20 cellular contexts compared by ENCODE assay signal in the genomic region with DNA sequence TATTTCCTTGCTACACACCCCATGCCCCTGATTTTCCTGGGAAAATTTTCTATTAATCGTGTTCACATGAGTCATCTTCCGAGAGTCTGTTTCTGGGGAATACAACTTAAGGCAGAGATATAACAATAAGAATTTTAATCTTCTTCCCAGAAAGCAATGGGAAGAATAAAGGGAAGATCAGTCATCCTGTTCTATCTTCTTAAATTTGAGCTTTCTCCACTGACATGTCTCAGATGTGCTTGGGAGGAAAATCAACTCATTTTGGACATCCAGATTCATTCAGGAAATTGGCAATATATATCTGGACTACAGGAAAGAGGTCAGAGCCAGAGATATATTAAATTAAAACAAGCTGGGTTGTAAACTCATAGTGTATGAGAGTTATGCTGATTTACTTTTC.
"Had no signal": no experiment of that assay in that cellular context is flagged by ENCODE, and none has a peak within 500 bp of the region (broad histone marks: within the 10 kb centered on the region; RNA-seq: fewer than 3 reads in every experiment).

No MANE protein-coding gene starts in this region.

- H3K36me3 ChIP-seq: tibial artery, uterus had no signal

- H3K27ac ChIP-seq: dorsolateral prefrontal cortex, uterus had no signal

- H3K27me3 Mint-ChIP-seq: activated CD4-positive, alpha-beta T cell treated with anti-CD3 and anti-CD28 coated beads, Interleukin-2, amount 10 ng/mL, durations not matched to agents 24 days and 14 days had no signal

- H3K4me1 Mint-ChIP-seq: activated CD4-positive, alpha-beta T cell treated with anti-CD3 and anti-CD28 coated beads, Interleukin-2, amount 10 ng/mL, durations not matched to agents 24 days and 14 days; nephron progenitor cell had no signal

- H3K9me3 ChIP-seq: tibial artery, uterus had no signal

- H3K27me3 ChIP-seq: tibial artery, uterus had no signal

- DNase-seq: activated CD4-positive, alpha-beta T cell treated with anti-CD3 and anti-CD28 coated beads, Interleukin-2, amount 10 ng/mL, durations not matched to agents 24 days and 14 days; activated CD8-positive, alpha-beta T cell treated with anti-CD3 and anti-CD28 coated beads, Interleukin-2, amount 10 ng/mL, durations not matched to agents 7 days and 5 days; activated effector memory CD4-positive, alpha-beta T cell treated with anti-CD3 and anti-CD28 coated beads, Interleukin-2, amount 50 U/mL, for 16 hours; activated naive CD4-positive, alpha-beta T cell treated with anti-CD3 and anti-CD28 coated beads, Interleukin-2, amount 50 U/mL, for 16 hours; activated T-cell treated with anti-CD3 and anti-CD28 coated beads, Interleukin-2, amount 50 U/mL, for 4 hours; dorsolateral prefrontal cortex; kidney; nephron progenitor cell; nucleus accumbens; stimulated activated CD4-positive, alpha-beta T cell treated with anti-CD3 and anti-CD28 coated beads, Interleukin-2, amount 100 ng/mL, for 24 hours; stimulated activated naive CD8-positive, alpha-beta T cell treated with anti-CD3 and anti-CD28 coated beads, Interleukin-15, Interleukin-2, amounts not matched to agents 100 U/mL and 50 U/mL, for 24 hours; substantia nigra; T-helper 1 cell; T1000; tibial artery; uterus had no signal

- H3K4me1 ChIP-seq: uterus had no signal

- H3K4me3 Mint-ChIP-seq: activated CD4-positive, alpha-beta T cell treated with anti-CD3 and anti-CD28 coated beads, Interleukin-2, amount 10 ng/mL, durations not matched to agents 24 days and 14 days; activated CD8-positive, alpha-beta T cell treated with anti-CD3 and anti-CD28 coated beads, Interleukin-2, amount 10 ng/mL, durations not matched to agents 7 days and 5 days; activated T-cell treated with anti-CD3 and anti-CD28 coated beads, Interleukin-2, amount 50 U/mL, for 4 hours; nephron progenitor cell had no signal

- H3K4me3 ChIP-seq: dorsolateral prefrontal cortex, lung, tibial artery, uterus had no signal

- H3K27ac Mint-ChIP-seq: activated CD4-positive, alpha-beta T cell treated with anti-CD3 and anti-CD28 coated beads, Interleukin-2, amount 10 ng/mL, durations not matched to agents 24 days and 14 days; activated CD8-positive, alpha-beta T cell treated with anti-CD3 and anti-CD28 coated beads, Interleukin-2, amount 10 ng/mL, durations not matched to agents 7 days and 5 days; nephron progenitor cell had no signal

- FAIRE-seq: astrocyte, colon, kidney had no signal

- H3K9me3 Mint-ChIP-seq: activated CD4-positive, alpha-beta T cell treated with anti-CD3 and anti-CD28 coated beads, Interleukin-2, amount 10 ng/mL, durations not matched to agents 24 days and 14 days; activated T-cell treated with anti-CD3 and anti-CD28 coated beads, Interleukin-2, amount 50 U/mL, for 4 hours; nephron progenitor cell had no signal

- ATAC-seq: activated CD8-positive, alpha-beta T cell treated with anti-CD3 and anti-CD28 coated beads, Interleukin-2, amount 10 ng/mL, durations not matched to agents 7 days and 5 days; activated T-cell treated with anti-CD3 and anti-CD28 coated beads, Interleukin-2, amount 50 U/mL, for 4 hours; left lobe of liver; stimulated activated naive CD8-positive, alpha-beta T cell treated with anti-CD3 and anti-CD28 coated beads, Interleukin-15, Interleukin-2, amounts not matched to agents 100 U/mL and 50 U/mL, for 24 hours had no signal
